Comparison of ENCODE assay signal across 13 cellular contexts in genomic region chr2:85776672-85777071, GRCh38. TPM values are rescaled to one million over a fixed set of nuclear protein-coding genes. Genes with fewer than 3 reads are reported as not detected.
"Had no signal": no experiment of that assay in that cellular context is flagged by ENCODE, and none has a peak within 500 bp of the region (broad histone marks: within the 10 kb centered on the region; RNA-seq: fewer than 3 reads in every experiment).

No MANE protein-coding gene starts in this region.

- ATAC-seq: activated T-cell treated with anti-CD3 and anti-CD28 coated beads, Interleukin-2, amount 50 U/mL, for 4 hours; left lung had no signal

- H3K9me3 ChIP-seq: left lung, transverse colon had no signal

- H3K27ac ChIP-seq: epithelial cell of prostate, left lung, transverse colon had no signal

- H3K36me3 ChIP-seq: transverse colon had no signal

- H3K4me3 ChIP-seq: left lung, transverse colon had no signal

- DNase-seq: activated CD4-positive, alpha-beta T cell treated with anti-CD3 and anti-CD28 coated beads for 1 hour; activated CD8-positive, alpha-beta memory T cell treated with anti-CD3 and anti-CD28 coated beads, Interleukin-2, amount 50 U/mL, for 48 hours; activated naive CD4-positive, alpha-beta T cell treated with Interleukin-2 at 50 U/mL for 16 hours; activated naive CD8-positive, alpha-beta T cell treated with anti-CD3 and anti-CD28 coated beads for 36 hours; activated T-cell treated with anti-CD3 and anti-CD28 coated beads, Interleukin-2, amount 50 U/mL, for 4 hours; amniotic stem cell; cortex of kidney; stimulated activated CD4-positive, alpha-beta T cell treated with anti-CD3 and anti-CD28 coated beads, Interleukin-1b, Interleukin-23, amount 100 ng/mL, for 48 hours; T-helper 9 cell; transverse colon had no signal

- H3K27me3 ChIP-seq: transverse colon had no signal

RNA-seq across cellular contexts. Expression of gene ATOH8, which starts 22.9 kb away (rescaled TPM):
- total RNA-seq: activated CD8-positive, alpha-beta memory T cell treated with anti-CD3 and anti-CD28 coated beads for 36 hours; activated naive CD8-positive, alpha-beta T cell treated with anti-CD3 and anti-CD28 coated beads for 36 hours; activated T-cell treated with anti-CD3 and anti-CD28 coated beads, Interleukin-2, amount 50 U/mL, for 4 hours had no signal
